In genomic region chr14:22489247-22489551, GRCh38 we compare ENCODE assay signal across 14 cellular contexts.
DNase-seq lines count a peak whose midpoint lies in the region; ATAC-seq and TF ChIP-seq lines count a peak whose summit lies in the region.
"Had no signal": no experiment of that assay in that cellular context is flagged by ENCODE, and none has a peak within 500 bp of the region (broad histone marks: within the 10 kb centered on the region; RNA-seq: fewer than 3 reads in every experiment).

No MANE protein-coding gene starts in this region.

- peaks cover 20% of the 10 kb centered on the region for H3K4me1 Mint-ChIP-seq in activated CD4-positive, alpha-beta T cell treated with anti-CD3 and anti-CD28 coated beads, Interleukin-2, amount 10 ng/mL, durations not matched to agents 7 days and 5 days
- H3K4me1 Mint-ChIP-seq in natural killer cell treated with Interleukin-12 subunit alpha and Interleukin-12 subunit beta and Interleukin-15 and Interleukin-18, amount 100 ng/mL, for 72 hours (ENCODE audit: low read depth in 2 of 2), result peaks cover 81 to 86% of the 10 kb centered on the region in 2 donors

- H3K36me3 ChIP-seq in sigmoid colon, result no peaks in the 10 kb centered on the region
- H3K36me3 ChIP-seq: left lung had no signal

- no peak for ATAC-seq in activated naive CD4-positive, alpha-beta T cell treated with anti-CD3 and anti-CD28 coated beads, Interleukin-2, amount 50 U/mL, for 72 hours
- no peak for ATAC-seq in natural killer cell treated with Interleukin-12 subunit alpha and Interleukin-12 subunit beta and Interleukin-15 and Interleukin-18, amount 100 ng/mL, for 72 hours
- no peak for ATAC-seq in GM19035 (IDR thresholded peaks at IDR 0.05; ENCODE audit: unreplicated experiment)
- ATAC-seq: left lung had no signal

- H3K27ac ChIP-seq in sigmoid colon, result no peak overlapping the region
- H3K27ac ChIP-seq: left lung had no signal

- peaks cover 0 to 12% (median 3%) of the 10 kb centered on the region in 4 donors for H3K4me1 ChIP-seq in sigmoid colon

- H3K36me3 Mint-ChIP-seq in activated CD4-positive, alpha-beta T cell treated with anti-CD3 and anti-CD28 coated beads, Interleukin-2, amount 10 ng/mL, durations not matched to agents 7 days and 5 days (ENCODE audit: low read depth), result peaks cover 83% of the 10 kb centered on the region
- peaks cover 39 to 59% of the 10 kb centered on the region in 2 donors for H3K36me3 Mint-ChIP-seq in activated naive CD4-positive, alpha-beta T cell treated with anti-CD3 and anti-CD28 coated beads, Interleukin-2, amount 50 U/mL, for 72 hours
- H3K36me3 Mint-ChIP-seq in natural killer cell treated with Interleukin-12 subunit alpha and Interleukin-12 subunit beta and Interleukin-15 and Interleukin-18, amount 100 ng/mL, for 72 hours, result no peaks in the 10 kb centered on the region

- WGBS in sigmoid colon, 2 donors, result 59 to 73% methylated on average over 5 of the region's 5 CpGs

- peak overlapping the region; percentile 85 for H3K4me3 Mint-ChIP-seq in activated CD4-positive, alpha-beta T cell treated with anti-CD3 and anti-CD28 coated beads, Interleukin-2, amount 10 ng/mL, durations not matched to agents 7 days and 5 days
- H3K4me3 Mint-ChIP-seq in natural killer cell treated with Interleukin-12 subunit alpha and Interleukin-12 subunit beta and Interleukin-15 and Interleukin-18, amount 100 ng/mL, for 72 hours, result peak overlapping the region; percentile 83

- no peaks in the 10 kb centered on the region for H3K27me3 Mint-ChIP-seq in activated CD4-positive, alpha-beta T cell treated with anti-CD3 and anti-CD28 coated beads, Interleukin-2, amount 10 ng/mL, durations not matched to agents 7 days and 5 days
- H3K27me3 Mint-ChIP-seq in natural killer cell treated with Interleukin-12 subunit alpha and Interleukin-12 subunit beta and Interleukin-15 and Interleukin-18, amount 100 ng/mL, for 72 hours, result no peaks in the 10 kb centered on the region

- TF ChIP-seq CTCF in sigmoid colon (IDR thresholded peaks at IDR 0.05), result no peak

- CTCF ChIA-PET in activated CD4-positive, alpha-beta T cell treated with anti-CD3 and anti-CD28 coated beads, Interleukin-2, amount 10 ng/mL, durations not matched to agents 7 days and 5 days (lab: Charles Lee), result interaction anchor here (0.6 to 1.2 kb wide), 3 partner anchors 21 to 68 kb away, joined by 3 read pairs; no protein-coding TSS in a partner anchor

- peak overlapping the region; percentile 88 for H3K27ac Mint-ChIP-seq in activated CD4-positive, alpha-beta T cell treated with anti-CD3 and anti-CD28 coated beads, Interleukin-2, amount 10 ng/mL, durations not matched to agents 7 days and 5 days
- H3K27ac Mint-ChIP-seq in activated naive CD4-positive, alpha-beta T cell treated with anti-CD3 and anti-CD28 coated beads, Interleukin-2, amount 50 U/mL, for 72 hours, result peak overlapping the region; percentile 97 to 100
- H3K27ac Mint-ChIP-seq in natural killer cell treated with Interleukin-12 subunit alpha and Interleukin-12 subunit beta and Interleukin-15 and Interleukin-18, amount 100 ng/mL, for 72 hours, result peak overlapping the region; percentile 89 to 93

- no peak for TF ChIP-seq EP300 in sigmoid colon (IDR thresholded peaks at IDR 0.05)

- H3K27me3 ChIP-seq in sigmoid colon, result no peaks in the 10 kb centered on the region

- POLR2A ChIA-PET in activated CD4-positive, alpha-beta T cell treated with anti-CD3 and anti-CD28 coated beads, Interleukin-2, amount 10 ng/mL, durations not matched to agents 7 days and 5 days (lab: Charles Lee), result no interaction called here

- DNase-seq in activated CD4-positive, alpha-beta T cell treated with anti-CD3 and anti-CD28 coated beads, Interleukin-2, amount 10 ng/mL, durations not matched to agents 7 days and 5 days, result no peak
- DNase-seq in activated CD4-positive, alpha-beta T cell treated with anti-CD3 and anti-CD28 coated beads, Interleukin-2, amount 50 U/mL, for 1 hour, result no peak
- DNase-seq in activated naive CD4-positive, alpha-beta T cell treated with anti-CD3 and anti-CD28 coated beads, Interleukin-2, amount 50 U/mL, for 72 hours (ENCODE audit: low spot score in 2 of 2), result no peak
- no peak for DNase-seq in natural killer cell treated with Interleukin-12 subunit alpha and Interleukin-12 subunit beta and Interleukin-15 and Interleukin-18, amount 100 ng/mL, for 72 hours (ENCODE audit: low spot score)
- DNase-seq in sigmoid colon, result no peak
- no peak for DNase-seq in NCI-H2171 (lab: John Stamatoyannopoulos, UW)
- DNase-seq: caudate nucleus, IMR-90, left lung, NCI-H1417 treated with DMSO at 0.1 percent for 48 hours, NCI-H526 treated with DMSO at 0.1 percent for 48 hours, SHP77 treated with DMSO at 0.1 percent for 48 hours had no signal

- intact Hi-C loops in sigmoid colon (cut with DNase I), result no loop called here

- TF ChIP-seq POLR2A in GM19193 (IDR thresholded peaks at IDR 0.05; ENCODE audit: extremely low read depth, insufficient read depth, insufficient read length) (peak; percentile 42), sigmoid colon (IDR thresholded peaks at IDR 0.05) (no peak)

- no peaks in the 10 kb centered on the region for H3K9me3 ChIP-seq in sigmoid colon
- H3K9me3 ChIP-seq: left lung had no signal

- no peak overlapping the region for H3K4me3 ChIP-seq in sigmoid colon
- H3K4me3 ChIP-seq: left lung had no signal

- no peaks in the 10 kb centered on the region for H3K9me3 Mint-ChIP-seq in activated CD4-positive, alpha-beta T cell treated with anti-CD3 and anti-CD28 coated beads, Interleukin-2, amount 10 ng/mL, durations not matched to agents 7 days and 5 days
- H3K9me3 Mint-ChIP-seq in activated naive CD4-positive, alpha-beta T cell treated with anti-CD3 and anti-CD28 coated beads, Interleukin-2, amount 50 U/mL, for 72 hours, result no peaks in the 10 kb centered on the region
- H3K9me3 Mint-ChIP-seq in natural killer cell treated with Interleukin-12 subunit alpha and Interleukin-12 subunit beta and Interleukin-15 and Interleukin-18, amount 100 ng/mL, for 72 hours, result no peaks in the 10 kb centered on the region
